In the genomic region with DNA sequence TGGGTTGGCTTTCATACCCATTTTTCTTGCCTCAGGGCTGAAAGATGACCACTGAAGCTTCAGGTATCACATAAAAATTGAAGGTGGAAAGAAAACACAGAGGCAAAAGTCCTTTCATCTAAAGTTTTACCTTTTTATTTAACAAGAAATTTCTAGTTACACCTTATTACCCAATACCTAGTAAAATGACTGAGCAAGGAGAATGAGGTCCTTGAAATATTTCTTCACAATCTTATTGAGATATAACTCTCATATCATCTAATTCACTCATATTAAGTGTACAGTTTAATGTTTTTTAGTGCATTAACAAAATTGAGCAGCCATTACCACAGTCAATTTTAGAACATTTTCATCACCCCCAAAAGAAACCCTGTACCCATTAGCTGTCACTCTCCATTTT, we compare ENCODE assay signal across 27 cellular contexts.
"Had no signal": no experiment of that assay in that cellular context is flagged by ENCODE, and none has a peak within 500 bp of the region (broad histone marks: within the 10 kb centered on the region; RNA-seq: fewer than 3 reads in every experiment).

No MANE protein-coding gene starts in this region.

- H3K27ac ChIP-seq: colonic mucosa, coronary artery, dorsolateral prefrontal cortex, epithelial cell of prostate, esophagus muscularis mucosa, esophagus squamous epithelium, foreskin keratinocyte, gastrocnemius medialis, gastroesophageal sphincter, heart left ventricle, heart right ventricle had no signal

- ATAC-seq: effector memory CD8-positive, alpha-beta T cell; esophagus mucosa; foreskin keratinocyte; gastrocnemius medialis; gastroesophageal sphincter; heart left ventricle; heart right ventricle had no signal

- DNase-seq: colonic mucosa; cortex of kidney; dermis blood vessel endothelial cell; dorsolateral prefrontal cortex; effector CD4-positive, alpha-beta T cell; effector CD8-positive, alpha-beta T cell; effector memory CD4-positive, alpha-beta T cell; effector memory CD8-positive, alpha-beta T cell; endodermal cell; erythroblast; esophagus squamous epithelium; foreskin keratinocyte; foreskin melanocyte; gastrocnemius medialis; glutamatergic neuron; head of caudate nucleus; heart left ventricle; heart right ventricle had no signal

- H3K27me3 ChIP-seq: colonic mucosa, dorsolateral prefrontal cortex, esophagus muscularis mucosa, esophagus squamous epithelium, foreskin keratinocyte, gastrocnemius medialis, gastroesophageal sphincter, heart left ventricle, heart right ventricle had no signal

- H3K4me3 ChIP-seq: colonic mucosa, coronary artery, dorsolateral prefrontal cortex, esophagus muscularis mucosa, esophagus squamous epithelium, gastrocnemius medialis, gastroesophageal sphincter, heart left ventricle, heart right ventricle had no signal

- H3K4me1 ChIP-seq: colonic mucosa, esophagus muscularis mucosa, esophagus squamous epithelium, foreskin keratinocyte, gastrocnemius medialis, gastroesophageal sphincter, heart left ventricle, heart right ventricle had no signal

- H3K36me3 ChIP-seq: colonic mucosa, esophagus muscularis mucosa, esophagus squamous epithelium, gastrocnemius medialis, gastroesophageal sphincter, heart left ventricle, heart right ventricle had no signal

- H3K9me3 ChIP-seq: colonic mucosa, esophagus muscularis mucosa, esophagus squamous epithelium, gastrocnemius medialis, gastroesophageal sphincter had no signal

- FAIRE-seq: colon, endometrium, endothelial cell of umbilical vein, frontal cortex had no signal
